ENCODE assay signal across 8 cellular contexts in the genomic region with DNA sequence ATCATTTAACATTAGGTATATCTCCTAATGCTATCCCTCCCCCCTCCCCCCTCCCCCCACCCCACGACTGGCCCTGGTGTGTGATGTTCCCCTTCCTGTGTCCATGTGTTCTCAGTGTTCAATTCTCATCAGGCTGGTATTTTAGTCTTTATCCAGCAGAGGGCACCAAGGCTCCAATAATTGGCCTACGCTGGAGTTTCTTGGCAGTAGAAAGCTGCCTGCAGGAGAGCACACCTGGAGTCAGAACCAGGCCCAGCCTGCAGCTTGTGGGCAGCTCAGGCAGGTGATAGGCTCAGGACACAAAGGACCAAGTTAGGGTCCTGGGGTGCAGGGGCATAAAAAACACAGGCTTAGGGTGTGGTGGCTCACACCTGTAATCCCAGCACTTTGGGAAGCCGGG. TPM values are rescaled to one million over a fixed set of nuclear protein-coding genes. Genes with fewer than 3 reads are reported as not detected.
DNase-seq lines count a peak whose midpoint lies in the region; FAIRE-seq and TF ChIP-seq lines count a peak whose summit lies in the region.
"Not testable (repeated sequence)": the region's sequence is repeated elsewhere in the genome, so short reads cannot be mapped to it uniquely, and the experiment has no call there.

No MANE protein-coding gene starts in this region.

- H2BK120ac ChIP-seq in H1 (replicated peaks; ENCODE audit: low read depth, low read length), result not testable (repeated sequence)

- not testable (repeated sequence) for FAIRE-seq in H1 (lab: Jason Lieb, UNC); kidney (lab: Jason Lieb, UNC)

- H4K20me1 ChIP-seq in H1 (replicated peaks in 1 of 2; ENCODE audit: control insufficient read depth in 1 of 2, insufficient read depth in 2 of 2, low read length in 2 of 2); smooth muscle cell (ENCODE audit: low read depth): not testable (repeated sequence)

- H4K8ac ChIP-seq in H1 (ENCODE audit: extremely low read depth, insufficient read depth, low read length), result not testable (repeated sequence)

- not testable (repeated sequence) for H3K27ac ChIP-seq in H1 (ENCODE audit: low read depth, low read length); kidney (ENCODE audit: low read depth in 2 of 2, low read length in 2 of 2); smooth muscle cell (ENCODE audit: low read depth)

- not testable (repeated sequence) for H2BK12ac ChIP-seq in H1 (ENCODE audit: low read depth, low read length)

- H2AK5ac ChIP-seq in H1 (ENCODE audit: low read depth, low read length), result not testable (repeated sequence)

- not testable (repeated sequence) for H2BK20ac ChIP-seq in H1 (ENCODE audit: low read length)

- H4K5ac ChIP-seq in H1 (ENCODE audit: insufficient read length, low read depth, low read length), result not testable (repeated sequence)

- H3K4me1 ChIP-seq in H1 (replicated peaks in 1 of 4; ENCODE audit: control insufficient read depth in 3 of 4, insufficient read depth in 4 of 4, low read length in 3 of 4), result peaks cover 8 to 17% (median 13%) of the 10 kb centered on the region in 4 experiments
- not testable (repeated sequence) for H3K4me1 ChIP-seq in kidney (ENCODE audit: control insufficient read depth in 1 of 2, insufficient read depth in 1 of 2, low read depth in 1 of 2, low read length in 2 of 2); smooth muscle cell (ENCODE audit: low read depth)

- H3K27me3 ChIP-seq in H1 (replicated peaks in 1 of 4; ENCODE audit: control insufficient read depth in 3 of 4, extremely low read depth in 1 of 4, insufficient read depth in 3 of 4, low read length in 3 of 4); smooth muscle cell (ENCODE audit: low read depth): not testable (repeated sequence)

- H3K9ac ChIP-seq in H1 (replicated peaks in 1 of 4; ENCODE audit: extremely low read depth in 1 of 4, low read depth in 3 of 4, low read length in 3 of 4); kidney (ENCODE audit: low read length in 2 of 2); smooth muscle cell (ENCODE audit: low read depth): not testable (repeated sequence)

- not testable (repeated sequence) for H4K91ac ChIP-seq in H1 (replicated peaks; ENCODE audit: insufficient read length, low read length)

- TF ChIP-seq EP300 in H1 (IDR thresholded peaks at IDR 0.05; ENCODE audit: borderline replicate concordance in 1 of 2, low read depth in 2 of 2, low read length in 2 of 2), result not testable (repeated sequence)

- peak; percentile 89 to 90 for TF ChIP-seq RAD21 in H1 (IDR thresholded peaks at IDR 0.05 in 1 of 2, conservative IDR thresholded peaks at IDR 0.05 in 1 of 2; ENCODE audit: low read depth in 2 of 2, low read length in 2 of 2)

- H3K14ac ChIP-seq in H1 (ENCODE audit: insufficient read length), result not testable (repeated sequence)

- TF ChIP-seq CTCF in AG09319 (IDR thresholded peaks at IDR 0.05; ENCODE audit: low read depth, low read length), result peak; percentile 51
- TF ChIP-seq CTCF in H1 (IDR thresholded peaks at IDR 0.05; ENCODE audit: control extremely low read depth in 1 of 3, insufficient read depth in 1 of 3, low read depth in 1 of 3, low read length in 3 of 3), result peak in 2 of 3 experiments; percentile 59 to 91; a peak in 3 of 4 replicates
- peak; percentile 79 for TF ChIP-seq CTCF in kidney (IDR thresholded peaks at IDR 0.05; ENCODE audit: borderline replicate concordance, extremely low read depth, insufficient read depth)
- TF ChIP-seq CTCF in smooth muscle cell (IDR thresholded peaks at IDR 0.05; ENCODE audit: borderline replicate concordance, insufficient read depth, poor library complexity, severe bottlenecking), result peak; percentile 45

- not testable (repeated sequence) for H3K9me3 ChIP-seq in H1 (ENCODE audit: insufficient read depth in 2 of 2, low read depth in 1 of 2, low read length in 1 of 2); kidney (ENCODE audit: control insufficient read depth in 1 of 2, low read length in 2 of 2); smooth muscle cell (replicated peaks; ENCODE audit: low read depth)

- H3K18ac ChIP-seq in H1 (ENCODE audit: extremely low read depth, low read length), result not testable (repeated sequence)

- not testable (repeated sequence) for TF ChIP-seq POLR2A in H1 (IDR thresholded peaks at IDR 0.05; ENCODE audit: control extremely low read depth in 1 of 2, low read depth in 2 of 2, low read length in 2 of 2)

- H3K36me3 ChIP-seq in H1 (ENCODE audit: control insufficient read depth in 2 of 4, insufficient read depth in 4 of 4, low read length in 3 of 4); kidney (ENCODE audit: control insufficient read depth in 1 of 2, insufficient read depth in 2 of 2, low read length in 2 of 2); smooth muscle cell (ENCODE audit: low read depth): not testable (repeated sequence)

- H3K4me3 ChIP-seq in H1 (ENCODE audit: extremely low read depth in 1 of 4, insufficient read depth in 2 of 4, low read depth in 3 of 4, low read length in 4 of 4); kidney (ENCODE audit: low read length in 2 of 2); smooth muscle cell: not testable (repeated sequence)

- not testable (repeated sequence) for H3K56ac ChIP-seq in H1 (replicated peaks; ENCODE audit: insufficient read length, low read depth, low read length)

- not testable (repeated sequence) for H3K23ac ChIP-seq in H1 (ENCODE audit: insufficient read length)

- not testable (repeated sequence) for H3K79me1 ChIP-seq in H1 (ENCODE audit: low read depth, low read length)

- not testable (repeated sequence) for H3F3A ChIP-seq in smooth muscle cell (ENCODE audit: low read depth)

- H2BK5ac ChIP-seq in H1 (ENCODE audit: low read depth, low read length), result not testable (repeated sequence)

- not testable (repeated sequence) for H3K4ac ChIP-seq in H1 (replicated peaks; ENCODE audit: insufficient read length, low read depth, low read length)

- not testable (repeated sequence) for H3K4me2 ChIP-seq in H1 (ENCODE audit: insufficient read depth in 1 of 2, low read depth in 2 of 2, low read length in 2 of 2); smooth muscle cell

- WGBS in H1 (ENCODE audit: extremely low coverage in 1 of 2, insufficient coverage in 1 of 2, insufficient read length in 1 of 2, insufficient replicate concordance in 2 of 2, low coverage in 1 of 2, low lambda C conversion rate in 2 of 2, missing lambda C conversion rate in 1 of 2), 2 experiments, result 17% methylated on average over 1 of the region's 3 CpGs; no CpG with 5 or more reads in 1 of the 2 experiments
- 39% methylated on average over 2 of the region's 3 CpGs for WGBS in smooth muscle cell (ENCODE audit: low lambda C conversion rate)

- H2BK15ac ChIP-seq in H1 (ENCODE audit: low read length), result not testable (repeated sequence)

- POLR2A ChIA-PET in H1 (lab: Charles Lee; ENCODE audit: partially characterized antibody), result interaction anchor here (0.7 kb wide), 1 partner anchor 40 kb away, joined by 3 read pairs; no protein-coding TSS in a partner anchor

- CTCF ChIA-PET in H1 (lab: Charles Lee; ENCODE audit: partially characterized antibody), result interaction anchor here (0.6 to 9.6 kb wide), 37 partner anchors 10 to 360 kb away, joined by 3 to 92 read pairs (median 5); a partner anchor contains a TSS

- H3K79me2 ChIP-seq in H1 (ENCODE audit: control insufficient read depth in 1 of 2, insufficient read depth in 2 of 2, low read length in 2 of 2); smooth muscle cell (ENCODE audit: low read depth): not testable (repeated sequence)

- intact Hi-C loops in kidney (cut with DNase I), result loop anchor here (5.0 kb wide), 1 partner anchor 63 kb away; no protein-coding TSS in a partner anchor

- peak; percentile 37 for DNase-seq in AG09319 (ENCODE audit: extremely low read depth, low read depth)
- peak; percentile 32 for DNase-seq in GM19238 (ENCODE audit: insufficient read length, low spot score)
- DNase-seq in NCI-H1417 (lab: John Stamatoyannopoulos, UW), result peak; percentile 55 to 84 (median 60)
- peak; percentile 70 for DNase-seq in RPMI7951 (ENCODE audit: low read depth)
- DNase-seq in activated T-cell treated with anti-CD3 and anti-CD28 coated beads for 24 hours (ENCODE audit: low read depth), result peak; percentile 32
- peak in 1 of 2 experiments; percentile 43 for DNase-seq in H1 (ENCODE audit: low read depth in 1 of 2, low spot score in 2 of 2)
- not testable (repeated sequence) for DNase-seq in kidney; smooth muscle cell (lab: John Stamatoyannopoulos, UW; ENCODE audit: unreplicated experiment)

- not testable (repeated sequence) for H2AFZ ChIP-seq in H1 (ENCODE audit: low read length); smooth muscle cell (ENCODE audit: low read depth)

- not testable (repeated sequence) for H3K23me2 ChIP-seq in H1 (ENCODE audit: low read depth, low read length)

RNA-seq across cellular contexts. Expression of a gene that starts 49.2 kb away (rescaled TPM):
- 45.2 and 52.2 TPM in 2 replicates for total RNA-seq in RPMI7951 (2014; rRNA removed; shearing (Covaris generic))
- 22.8 TPM in 2 replicates for total RNA-seq in H1 (2021; fragmentation: NEBNext Ultra II Directional; extraction: Animal tissue kit (Norgen Biotek cat#: 25700))
- polyA plus RNA-seq in H1 (2011; rRNA removed) (28.4 and 40.7 TPM in 2 replicates), kidney (ENCODE audit: insufficient read depth, low read depth, low replicate concordance) (41.0 TPM), smooth muscle cell (122 and 144 TPM in 2 replicates)
- 18.1 TPM for polyA plus RNA-seq in H1 (2011; cell fraction: cytosol; rRNA removed)
- polyA plus RNA-seq in H1 (2011; cell fraction: nucleus; rRNA removed), result 34.2 TPM
- 15.8 to 27.1 TPM (median 20.7 TPM) in 4 replicates for polyA plus RNA-seq in H1 (2012, experiment 1 of 2)
- 22.0 TPM for polyA plus RNA-seq in H1 (2012, experiment 2 of 2)
- polyA plus RNA-seq in H1 (2013, experiment 1 of 2), result 21.4 TPM
- polyA plus RNA-seq in H1 (2013, experiment 2 of 2), result 23.8 TPM
- polyA minus RNA-seq in H1 (2011; rRNA and poly(A)+ RNA removed), result 21.7 and 33.3 TPM in 2 replicates
- polyA minus RNA-seq in H1 (2011; cell fraction: cytosol; rRNA and poly(A)+ RNA removed), result 17.2 TPM
- 27.5 TPM for polyA minus RNA-seq in H1 (2011; cell fraction: nucleus; rRNA and poly(A)+ RNA removed)
- total RNA-seq in kidney (27.3 TPM), smooth muscle cell (75.2 and 76.5 TPM in 2 replicates)
